In the genomic region with DNA sequence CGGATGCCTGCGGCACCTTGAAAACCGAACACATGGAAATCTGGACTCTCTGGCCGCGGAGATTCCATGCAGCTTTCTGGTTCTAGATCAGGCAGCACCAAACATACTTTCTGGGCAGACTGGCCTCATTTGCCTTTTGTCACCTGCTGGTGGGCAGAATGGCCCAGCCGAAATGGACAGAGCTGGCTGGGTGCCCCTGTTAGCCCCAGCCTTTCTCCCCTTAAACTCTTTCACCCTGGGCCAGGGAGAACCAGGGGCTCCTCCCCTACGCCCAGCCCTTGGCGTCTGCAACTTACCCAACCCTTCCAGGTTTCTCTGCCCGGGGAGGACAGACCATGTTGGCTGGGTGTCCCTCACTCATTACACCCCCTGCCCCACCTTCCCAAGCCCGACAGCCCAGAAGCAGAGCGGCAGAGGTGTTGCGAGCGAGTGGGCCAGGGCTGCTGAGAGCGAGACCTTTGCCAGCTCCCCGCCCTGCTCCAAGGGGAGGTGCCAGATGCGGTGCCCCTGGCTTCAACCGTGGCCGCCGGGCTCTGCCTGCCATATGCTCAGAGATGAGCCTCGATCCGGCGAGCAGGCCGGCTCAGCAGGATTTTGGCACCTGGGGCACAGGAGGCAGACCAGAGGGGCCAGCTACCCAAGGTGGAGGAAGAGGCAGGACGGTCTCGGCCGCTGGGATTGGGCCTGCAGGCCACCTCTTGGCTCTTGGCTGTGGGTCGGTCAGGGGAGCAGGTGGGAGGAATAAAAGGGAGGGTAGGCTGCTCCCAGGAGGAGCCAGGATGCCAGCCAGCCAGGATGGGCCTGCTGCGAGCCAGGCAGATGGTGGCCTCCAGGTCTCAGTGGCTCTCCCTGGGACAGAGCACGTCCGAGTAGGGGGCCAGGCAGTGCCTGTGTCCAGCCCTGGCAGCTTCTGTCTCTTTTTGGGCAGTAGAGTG, we compare ENCODE assay signal across 1 cellular context.
TF ChIP-seq lines count a peak whose summit lies in the region.

No MANE protein-coding gene starts in this region.

TF ChIP-seq in IMR-90, 13 proteins besides CTCF, POLR2A, EP300 and RAD21:
- TF ChIP-seq CHD1 (IDR thresholded peaks at IDR 0.05; ENCODE audit: low read depth, low read length), result no peak
- TF ChIP-seq RCOR1 (IDR thresholded peaks at IDR 0.05; ENCODE audit: insufficient replicate concordance, low read length), result no peak
- TF ChIP-seq MAFK (IDR thresholded peaks at IDR 0.05; ENCODE audit: low read depth, low read length), result no peak
- no peak for TF ChIP-seq CEBPB (IDR thresholded peaks at IDR 0.05; ENCODE audit: low read depth, low read length)
- TF ChIP-seq MAZ (IDR thresholded peaks at IDR 0.05; ENCODE audit: borderline replicate concordance, low read depth, low read length), result no peak
- TF ChIP-seq FOS (IDR thresholded peaks at IDR 0.05; ENCODE audit: low read depth, low read length), result no peak
- TF ChIP-seq, protein P1, sequence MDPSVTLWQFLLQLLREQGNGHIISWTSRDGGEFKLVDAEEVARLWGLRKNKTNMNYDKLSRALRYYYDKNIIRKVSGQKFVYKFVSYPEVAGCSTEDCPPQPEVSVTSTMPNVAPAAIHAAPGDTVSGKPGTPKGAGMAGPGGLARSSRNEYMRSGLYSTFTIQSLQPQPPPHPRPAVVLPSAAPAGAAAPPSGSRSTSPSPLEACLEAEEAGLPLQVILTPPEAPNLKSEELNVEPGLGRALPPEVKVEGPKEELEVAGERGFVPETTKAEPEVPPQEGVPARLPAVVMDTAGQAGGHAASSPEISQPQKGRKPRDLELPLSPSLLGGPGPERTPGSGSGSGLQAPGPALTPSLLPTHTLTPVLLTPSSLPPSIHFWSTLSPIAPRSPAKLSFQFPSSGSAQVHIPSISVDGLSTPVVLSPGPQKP (IDR thresholded peaks at IDR 0.05; ENCODE audit: borderline replicate concordance, low read depth, low read length), result no peak
- TF ChIP-seq, protein P2, sequence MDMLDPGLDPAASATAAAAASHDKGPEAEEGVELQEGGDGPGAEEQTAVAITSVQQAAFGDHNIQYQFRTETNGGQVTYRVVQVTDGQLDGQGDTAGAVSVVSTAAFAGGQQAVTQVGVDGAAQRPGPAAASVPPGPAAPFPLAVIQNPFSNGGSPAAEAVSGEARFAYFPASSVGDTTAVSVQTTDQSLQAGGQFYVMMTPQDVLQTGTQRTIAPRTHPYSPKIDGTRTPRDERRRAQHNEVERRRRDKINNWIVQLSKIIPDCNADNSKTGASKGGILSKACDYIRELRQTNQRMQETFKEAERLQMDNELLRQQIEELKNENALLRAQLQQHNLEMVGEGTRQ (IDR thresholded peaks at IDR 0.05; ENCODE audit: low read depth, low read length), result no peak
- TF ChIP-seq MXI1 (IDR thresholded peaks at IDR 0.05; ENCODE audit: borderline replicate concordance, low read depth, low read length), result no peak
